ENCODE assay signal across 18 cellular contexts in genomic region chr7:50153141-50153540, GRCh38.
DNase-seq lines count a peak whose midpoint lies in the region; ATAC-seq, FAIRE-seq and TF ChIP-seq lines count a peak whose summit lies in the region.
"Had no signal": no experiment of that assay in that cellular context is flagged by ENCODE, and none has a peak within 500 bp of the region (broad histone marks: within the 10 kb centered on the region; RNA-seq: fewer than 3 reads in every experiment).

No MANE protein-coding gene starts in this region.

- CTCF ChIA-PET in GM12878 (lab: Yijun Ruan, JAX), result interaction anchor here (0.7 to 2.5 kb wide), 7 partner anchors 10 to 215 kb away, joined by 3 to 19 read pairs (median 7); no protein-coding TSS in a partner anchor

- H2AFZ ChIP-seq in KMS-11 (ENCODE audit: low read depth), result no peak overlapping the region
- no peak overlapping the region for H2AFZ ChIP-seq in GM12878 (ENCODE audit: control insufficient read depth, low read depth, low read length)

- H3K36me3 ChIP-seq in KMS-11 (ENCODE audit: insufficient read depth) (no peaks in the 10 kb centered on the region), GM12878 (ENCODE audit: control insufficient read depth in 2 of 2, insufficient read depth in 2 of 2, low read length in 1 of 2) (no peaks in the 10 kb centered on the region)
- H3K36me3 ChIP-seq: cardiac muscle cell, esophagus squamous epithelium, Peyer's patch, transverse colon had no signal

- H3K4me1 ChIP-seq in KMS-11 (ENCODE audit: low read depth, poor library complexity, severe bottlenecking), result peaks cover 19% of the 10 kb centered on the region
- H3K4me1 ChIP-seq in GM12878 (ENCODE audit: control insufficient read depth, insufficient read depth, low read length), result peaks cover 28% of the 10 kb centered on the region
- H3K4me1 ChIP-seq: esophagus squamous epithelium, transverse colon had no signal

- H3K79me2 ChIP-seq in KMS-11 (ENCODE audit: insufficient read depth, low read depth), result no peaks in the 10 kb centered on the region
- H3K79me2 ChIP-seq in GM12878 (ENCODE audit: control insufficient read depth, insufficient read depth, low read length), result no peaks in the 10 kb centered on the region

- FAIRE-seq in GM12878 (lab: Jason Lieb, UNC), result no peak

- in situ Hi-C loops in GM12878 (cut with MboI), result no loop called here

- TF ChIP-seq POLR2A in GM12878 (IDR thresholded peaks at IDR 0.05; ENCODE audit: low read depth, low read length), result no peak

- H3K27ac ChIP-seq in KMS-11, result no peak overlapping the region
- H3K27ac ChIP-seq in GM12878 (ENCODE audit: control insufficient read depth, insufficient read depth), result no peak overlapping the region
- H3K27ac ChIP-seq: cardiac muscle cell, esophagus squamous epithelium, Peyer's patch, transverse colon had no signal

- H4K20me1 ChIP-seq in KMS-11 (ENCODE audit: insufficient read depth) (no peaks in the 10 kb centered on the region), GM12878 (ENCODE audit: control insufficient read depth, insufficient read depth) (no peaks in the 10 kb centered on the region)

- DNase-seq in GM12865 (ENCODE audit: low read depth), result peak; percentile 34
- DNase-seq in GM12878 (ENCODE audit: low read depth, low spot score), result no peak
- DNase-seq in stimulated activated CD8-positive, alpha-beta memory T cell treated with anti-CD3 and anti-CD28 coated beads, Interleukin-4, amount 100 ng/mL, for 48 hours, result no peak
- DNase-seq in NCI-H187 treated with DMSO at 0.1 percent for 48 hours (lab: John Stamatoyannopoulos, UW), result no peak
- no peak for DNase-seq in NCI-H510A (lab: John Stamatoyannopoulos, UW)
- DNase-seq: Calu3, esophagus squamous epithelium, IMR-90, NCI-H1092 treated with DMSO at 0.1 percent for 48 hours, NCI-H526 treated with DMSO at 0.1 percent for 48 hours, Peyer's patch, posterior cingulate gyrus, transverse colon had no signal

- H3K4me2 ChIP-seq in KMS-11, result peak overlapping the region; percentile 11; the same call in 1 of the 2 replicates
- peak overlapping the region; percentile 12; the same call in 1 of the 2 replicates for H3K4me2 ChIP-seq in GM12878 (ENCODE audit: control insufficient read depth, insufficient read depth)

- POLR2A ChIA-PET in GM12878 (lab: Charles Lee), result interaction anchor here (1.0 to 1.7 kb wide), 3 partner anchors 9 to 47 kb away, joined by 3 to 6 read pairs (median 4); no protein-coding TSS in a partner anchor

- H3K27me3 ChIP-seq in KMS-11 (ENCODE audit: insufficient read depth, low read depth), result no peaks in the 10 kb centered on the region
- no peaks in the 10 kb centered on the region for H3K27me3 ChIP-seq in GM12878 (replicated peaks in 1 of 2; ENCODE audit: control insufficient read depth in 2 of 2, insufficient read depth in 2 of 2, low read length in 1 of 2)
- H3K27me3 ChIP-seq: cardiac muscle cell, esophagus squamous epithelium, Peyer's patch, transverse colon had no signal

- SMC1A ChIA-PET in GM12878 (lab: Charles Lee; ENCODE audit: uncharacterized antibody, unreplicated experiment), result interaction anchor here (0.8 to 2.3 kb wide), 14 partner anchors 8 to 295 kb away, joined by 3 to 20 read pairs (median 4); no protein-coding TSS in a partner anchor

- no peak for TF ChIP-seq CTCF in GM12865 (IDR thresholded peaks at IDR 0.05; ENCODE audit: insufficient read depth, low read depth, low read length, missing control alignments)
- TF ChIP-seq CTCF in KMS-11 (conservative IDR thresholded peaks at IDR 0.05; ENCODE audit: low read depth, low read length), result no peak
- TF ChIP-seq CTCF in GM12878 (IDR thresholded peaks at IDR 0.05 in 2 of 3, conservative IDR thresholded peaks at IDR 0.05 in 1 of 3; ENCODE audit: control insufficient read depth in 2 of 3, extremely low read depth in 1 of 3, insufficient read depth in 1 of 3, low read depth in 3 of 3, low read length in 3 of 3), result no peak

- H3K4me3 ChIP-seq in GM12865 (ENCODE audit: low read depth, low read length) (no peak overlapping the region), KMS-11 (IDR thresholded peaks at IDR 0.05; ENCODE audit: insufficient read depth, low read depth, low read length) (no peak overlapping the region), GM12878 (no peak overlapping the region)
- H3K4me3 ChIP-seq: cardiac muscle cell, esophagus squamous epithelium, Peyer's patch, transverse colon had no signal

- RAD21 ChIA-PET in GM12878 (lab: Charles Lee; ENCODE audit: unreplicated experiment), result interaction anchor here (1.0 to 2.3 kb wide), 5 partner anchors 9 to 264 kb away, joined by 3 to 16 read pairs (median 5); no protein-coding TSS in a partner anchor

- intact Hi-C loops in GM12878 (cut with micrococcal nuclease; ENCODE audit: unreplicated experiment), result no loop called here

- ATAC-seq in GM18907 (IDR thresholded peaks at IDR 0.05; ENCODE audit: unreplicated experiment) (peak; percentile 36), GM12878 (peak; percentile 3; the same call in 1 of the 3 replicates), GM19452 (IDR thresholded peaks at IDR 0.05; ENCODE audit: unreplicated experiment) (no peak)
- ATAC-seq: SK-N-SH treated with all-trans-retinoic acid at 6 μM for 48 hours had no signal

- no peak for TF ChIP-seq EP300 in GM12878 (IDR thresholded peaks at IDR 0.05; ENCODE audit: borderline replicate concordance in 1 of 2, control insufficient read depth in 1 of 2, low read depth in 2 of 2, low read length in 2 of 2)

- no TSS peak for BruUV-seq in GM12878 (replicated peaks; lab: Mats Ljungman, UMichigan)

- H3K9ac ChIP-seq in KMS-11, result no peak overlapping the region
- no peak overlapping the region for H3K9ac ChIP-seq in GM12878 (ENCODE audit: control insufficient read depth, insufficient read depth, low read length)

- no peak for TF ChIP-seq RAD21 in GM12878 (IDR thresholded peaks at IDR 0.05; ENCODE audit: insufficient read depth, low read depth, low read length)

- H3K9me3 ChIP-seq in GM12878 (replicated peaks; ENCODE audit: control insufficient read depth, insufficient read depth, low read length), result no peaks in the 10 kb centered on the region
- H3K9me3 ChIP-seq: esophagus squamous epithelium, Peyer's patch, transverse colon had no signal

TF ChIP-seq in GM12878, 131 proteins besides CTCF, POLR2A, EP300 and RAD21 (continues in another document):
- TF ChIP-seq NR2C2 (IDR thresholded peaks at IDR 0.05; ENCODE audit: borderline replicate concordance, control insufficient read depth, insufficient read length, low read depth), result no peak
- no peak for TF ChIP-seq SUPT20H (IDR thresholded peaks at IDR 0.05; ENCODE audit: borderline replicate concordance, control insufficient read depth, low read depth, low read length)
- no peak for TF ChIP-seq TARDBP (IDR thresholded peaks at IDR 0.05; ENCODE audit: borderline replicate concordance)
- TF ChIP-seq ZNF24 (IDR thresholded peaks at IDR 0.05), result peak; percentile 74; the same call in 1 of the 2 replicates
- TF ChIP-seq POLR2AphosphoS2 (IDR thresholded peaks at IDR 0.05; ENCODE audit: low read depth, low read length), result no peak
- TF ChIP-seq PML (IDR thresholded peaks at IDR 0.05; ENCODE audit: low read length), result no peak
- TF ChIP-seq BCL3 (IDR thresholded peaks at IDR 0.05; ENCODE audit: borderline replicate concordance, insufficient read depth, low read depth, low read length, poor library complexity, severe bottlenecking), result no peak
- TF ChIP-seq NR2F1 (conservative IDR thresholded peaks at IDR 0.05), result no peak
- TF ChIP-seq EED (IDR thresholded peaks at IDR 0.05; ENCODE audit: low read depth), result 0 out of 2 replicates have a peak, but pooled peaks have one; percentile 28
- peak in 1 of 2 experiments; percentile 66; a peak in 2 of 4 replicates for TF ChIP-seq SRF (IDR thresholded peaks at IDR 0.05; ENCODE audit: low read depth in 2 of 2, low read length in 2 of 2)
- peak; percentile 79 for TF ChIP-seq RUNX3 (IDR thresholded peaks at IDR 0.05; ENCODE audit: low read length)
- no peak for TF ChIP-seq BCLAF1 (IDR thresholded peaks at IDR 0.05)
